Comparison of ENCODE assay signal across 10 cellular contexts in genomic region chr5:173984218-173984617, GRCh38. TPM values are rescaled to one million over a fixed set of nuclear protein-coding genes. Genes with fewer than 3 reads are reported as not detected.
DNase-seq lines count a peak whose midpoint lies in the region; ATAC-seq and TF ChIP-seq lines count a peak whose summit lies in the region.
"Had no signal": no experiment of that assay in that cellular context is flagged by ENCODE, and none has a peak within 500 bp of the region (broad histone marks: within the 10 kb centered on the region; RNA-seq: fewer than 3 reads in every experiment).

No MANE protein-coding gene starts in this region.

- no peaks in the 10 kb centered on the region for H3K36me3 Mint-ChIP-seq in Calu3 (ENCODE audit: insufficient read depth, unreplicated experiment)
- H3K36me3 Mint-ChIP-seq in CD4-positive, alpha-beta memory T cell = no peaks in the 10 kb centered on the region

- H3K27ac ChIP-seq in KMS-11 (no peak overlapping the region), substantia nigra (ENCODE audit: low read depth, low read length, poor library complexity, severe bottlenecking) (no peak overlapping the region)
- H3K27ac ChIP-seq in CD4-positive, alpha-beta memory T cell (ENCODE audit: low read depth, low read length) = no peak overlapping the region

- no peak overlapping the region for H2AFZ ChIP-seq in KMS-11 (ENCODE audit: low read depth)

- no peak overlapping the region for H3K4me2 ChIP-seq in KMS-11

- H3K79me2 ChIP-seq in KMS-11 (ENCODE audit: insufficient read depth, low read depth) = no peaks in the 10 kb centered on the region

- H3K4me1 Mint-ChIP-seq in Calu3 (ENCODE audit: low read depth, unreplicated experiment) = no peaks in the 10 kb centered on the region
- no peaks in the 10 kb centered on the region for H3K4me1 Mint-ChIP-seq in CD4-positive, alpha-beta memory T cell
- H3K4me1 Mint-ChIP-seq: T-helper 17 cell had no signal

- H3K9me3 Mint-ChIP-seq in Calu3 (ENCODE audit: low read depth, unreplicated experiment) = no peaks in the 10 kb centered on the region
- H3K9me3 Mint-ChIP-seq in CD4-positive, alpha-beta memory T cell = peaks cover 0 to 5% (median 2%) of the 10 kb centered on the region in 8 donors

- no peaks in the 10 kb centered on the region for H3K9me3 ChIP-seq in CD4-positive, alpha-beta memory T cell (ENCODE audit: control insufficient read depth in 1 of 2, low read length in 2 of 2)

- H3K4me3 Mint-ChIP-seq in Calu3 (ENCODE audit: low read depth, unreplicated experiment) = no peak overlapping the region
- H3K4me3 Mint-ChIP-seq in CD4-positive, alpha-beta memory T cell = no peak overlapping the region
- H3K4me3 Mint-ChIP-seq: T-helper 17 cell had no signal

- BruUV-seq in Calu3 (replicated peaks; lab: Mats Ljungman, UMichigan) = no TSS peak

- no peak overlapping the region for H3K4me3 ChIP-seq in KMS-11 (IDR thresholded peaks at IDR 0.05; ENCODE audit: insufficient read depth, low read depth, low read length)
- no peak overlapping the region for H3K4me3 ChIP-seq in astrocyte of the cerebellum (ENCODE audit: low read depth, low read length)
- H3K4me3 ChIP-seq in CD4-positive, alpha-beta memory T cell (ENCODE audit: low read length in 2 of 2) = no peak overlapping the region

- in situ Hi-C loops in astrocyte of the cerebellum (cut with HindIII; ENCODE audit: low sequenced_read_pairs) = no loop called here

- TF ChIP-seq CTCF in Calu3 (IDR thresholded peaks at IDR 0.05; ENCODE audit: unreplicated experiment) = peak; percentile 51
- peak; percentile 42; the same call in 1 of the 2 replicates for TF ChIP-seq CTCF in KMS-11 (conservative IDR thresholded peaks at IDR 0.05; ENCODE audit: low read depth, low read length)
- TF ChIP-seq CTCF in astrocyte of the cerebellum (IDR thresholded peaks at IDR 0.05; ENCODE audit: low read depth, low read length, missing control alignments) = peak; percentile 41

- DNase-seq in Calu3 (peak; percentile 34), astrocyte of the cerebellum (ENCODE audit: low read depth) (no peak), kidney tubule cell (ENCODE audit: low spot score) (peak; percentile 41), substantia nigra (lab: John Stamatoyannopoulos, UW) (no peak), NCI-H748 treated with DMSO at 0.1 percent for 48 hours (lab: John Stamatoyannopoulos, UW) (no peak)
- DNase-seq in CD4-positive, alpha-beta memory T cell = no peak
- DNase-seq: central memory CD4-positive, alpha-beta T cell; T-helper 17 cell had no signal

- ATAC-seq in activated CD4-positive, CD25-positive, alpha-beta regulatory T cell treated with anti-CD3 and anti-CD28 coated beads, Interleukin-2, amount 50 U/mL, for 24 hours = no peak
- ATAC-seq: T-helper 17 cell had no signal

- H3K4me1 ChIP-seq in KMS-11 (ENCODE audit: low read depth, poor library complexity, severe bottlenecking) = no peaks in the 10 kb centered on the region
- H3K4me1 ChIP-seq in CD4-positive, alpha-beta memory T cell (ENCODE audit: insufficient read depth, low read length) = no peaks in the 10 kb centered on the region

- no peaks in the 10 kb centered on the region for H3K36me3 ChIP-seq in KMS-11 (ENCODE audit: insufficient read depth)
- H3K36me3 ChIP-seq in CD4-positive, alpha-beta memory T cell (ENCODE audit: insufficient read depth, low read length) = no peaks in the 10 kb centered on the region

- H3K9ac ChIP-seq in KMS-11 = no peak overlapping the region

- intact Hi-C loops in Calu3 (cut with micrococcal nuclease; ENCODE audit: unreplicated experiment) = loop anchor here (1.0 kb wide), 2 partner anchors 365 to 690 kb away; no protein-coding TSS in a partner anchor
- intact Hi-C loops in CD4-positive, alpha-beta memory T cell (cut with micrococcal nuclease) = no loop called here

- CTCF ChIA-PET in Calu3 (lab: Charles Lee) = interaction anchor here (0.6 to 0.8 kb wide), 2 partner anchors 368 to 973 kb away, joined by 4 read pairs; no protein-coding TSS in a partner anchor
- CTCF ChIA-PET in CD4-positive, alpha-beta memory T cell (lab: Charles Lee; ENCODE audit: partially characterized antibody) = interaction anchor here (1.1 to 1.7 kb wide), 2 partner anchors 11 to 369 kb away, joined by 4 read pairs; no protein-coding TSS in a partner anchor

- POLR2A ChIA-PET in CD4-positive, alpha-beta memory T cell (lab: Charles Lee; ENCODE audit: partially characterized antibody) = no interaction called here

- H3K27me3 Mint-ChIP-seq in Calu3 (ENCODE audit: unreplicated experiment) = peaks cover 56% of the 10 kb centered on the region
- H3K27me3 Mint-ChIP-seq in CD4-positive, alpha-beta memory T cell = peaks cover 23 to 33% of the 10 kb centered on the region in 2 donors

- H3K27me3 ChIP-seq in KMS-11 (ENCODE audit: insufficient read depth, low read depth) = no peaks in the 10 kb centered on the region
- H3K27me3 ChIP-seq in CD4-positive, alpha-beta memory T cell (ENCODE audit: insufficient read depth, low read length) = no peaks in the 10 kb centered on the region

- no peaks in the 10 kb centered on the region for H4K20me1 ChIP-seq in KMS-11 (ENCODE audit: insufficient read depth)

- H3K27ac Mint-ChIP-seq in Calu3 (ENCODE audit: unreplicated experiment) = no peak overlapping the region
- H3K27ac Mint-ChIP-seq in CD4-positive, alpha-beta memory T cell = no peak overlapping the region
- H3K27ac Mint-ChIP-seq: T-helper 17 cell had no signal

RNA-seq across cellular contexts. Expression of gene C5orf47, which starts 4.8 kb away (rescaled TPM):
- not detected in 2 replicates for total RNA-seq in Calu3 (2022)
- not detected for total RNA-seq in CD4-positive, alpha-beta memory T cell
- polyA plus RNA-seq in CD4-positive, alpha-beta memory T cell = not detected

Comparison
In these comparisons a context has a peak if more than half of its experiments do, and no peak if none do; other contexts are left out.
1. DNase-seq: peak in Calu3 (single experiment) and kidney tubule cell (single experiment); none in astrocyte of the cerebellum (single experiment), substantia nigra (0 of 49), NCI-H748 treated with DMSO at 0.1 percent for 48 hours (single experiment) and CD4-positive, alpha-beta memory T cell (0 of 5).
2. Peak in every context shown above with its lines, with median percentiles within 50 percentile points of each other: CTCF ChIP-seq.